8 cellular contexts compared by ENCODE assay signal in the genomic region with DNA sequence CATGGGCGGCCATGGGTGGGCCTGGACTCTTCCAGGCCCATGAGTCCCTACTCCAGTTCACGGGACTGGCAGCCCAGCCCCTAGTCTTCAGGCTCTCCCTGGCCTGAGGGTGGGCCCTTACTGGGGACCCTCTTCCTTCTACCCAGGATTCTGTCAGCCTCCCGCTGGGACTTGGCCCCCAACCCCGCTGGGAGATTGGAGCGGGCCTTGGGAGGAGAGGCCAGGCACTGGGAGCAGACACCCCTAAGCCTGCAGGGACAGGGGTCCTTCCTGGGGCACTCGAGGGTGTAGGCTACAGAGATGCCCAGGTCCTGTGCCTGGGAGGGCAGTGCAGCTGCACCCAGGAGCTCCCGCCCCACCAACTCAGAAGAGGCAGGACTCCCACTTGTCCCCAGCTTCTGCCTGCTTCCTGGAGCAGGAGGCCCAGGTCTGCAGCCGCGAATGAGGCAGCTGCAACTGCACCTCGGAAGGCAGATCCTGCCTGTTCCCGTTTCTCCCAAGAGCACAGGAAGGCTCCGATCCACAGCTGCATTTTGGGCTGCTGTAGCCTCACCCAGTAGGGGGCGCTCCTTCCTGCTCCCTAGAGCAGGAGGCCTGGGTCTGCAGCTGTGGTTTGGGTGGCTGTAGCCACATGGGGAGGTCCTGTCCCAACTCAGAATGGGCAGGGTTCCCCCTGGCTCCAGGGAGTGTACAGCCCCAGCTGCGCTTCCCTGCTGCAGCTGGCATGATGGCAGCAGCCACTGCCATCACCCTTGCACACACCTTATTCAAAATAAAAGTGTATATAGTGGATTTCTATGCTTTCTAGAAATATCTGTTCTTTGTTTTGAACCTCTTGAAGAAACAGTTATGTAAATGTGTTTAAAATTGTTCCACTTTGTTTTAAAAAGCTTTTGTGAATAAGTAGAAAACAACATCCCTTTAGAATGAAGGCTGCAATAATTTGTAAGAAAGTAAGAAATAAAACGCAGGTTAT. TPM values are rescaled to one million over a fixed set of nuclear protein-coding genes. Genes with fewer than 3 reads are reported as not detected.
DNase-seq lines count a peak whose midpoint lies in the region; FAIRE-seq and TF ChIP-seq lines count a peak whose summit lies in the region.

No MANE protein-coding gene starts in this region.

- no peaks in the 10 kb centered on the region for H4K20me1 ChIP-seq in Loucy (ENCODE audit: insufficient read depth, low read length, poor library complexity, severe bottlenecking)

- intact Hi-C loops in vagina (cut with DNase I) = no loop called here

- H3K79me2 ChIP-seq in Loucy (ENCODE audit: insufficient read depth, low read length) = no peaks in the 10 kb centered on the region

- no peak for FAIRE-seq in D721Med (lab: Jason Lieb, UNC)

- no peak overlapping the region for H3K4me2 ChIP-seq in Loucy (ENCODE audit: low read depth, low read length, poor library complexity, severe bottlenecking)

- no peak for DNase-seq in D721Med (ENCODE audit: insufficient read length, low spot score)
- peak; percentile 36 for DNase-seq in activated CD8-positive, alpha-beta memory T cell treated with anti-CD3 and anti-CD28 coated beads, Interleukin-2, amount 50 U/mL, for 4 hours
- DNase-seq in foreskin fibroblast = no peak
- peak; percentile 43 for DNase-seq in stimulated activated CD4-positive, alpha-beta T cell treated with anti-CD3 and anti-CD28 coated beads, Interleukin-12 subunit alpha, Interleukin-12 subunit beta, amount 100 ng/mL, for 4 hours
- DNase-seq in T1000 (lab: John Stamatoyannopoulos, UW) = no peak
- DNase-seq in inferior parietal cortex (ENCODE audit: extremely low spot score) = no peak
- DNase-seq in vagina (ENCODE audit: extremely low spot score in 2 of 2) = no peak

- H3F3A ChIP-seq in Loucy (ENCODE audit: low read depth) = no peaks in the 10 kb centered on the region

- H3K27ac ChIP-seq in vagina = no peak overlapping the region

- H2AFZ ChIP-seq in Loucy (ENCODE audit: low read length) = no peak overlapping the region

- H3K4me3 ChIP-seq in Loucy (ENCODE audit: low read length, poor library complexity, severe bottlenecking) = no peak overlapping the region
- no peak overlapping the region for H3K4me3 ChIP-seq in foreskin fibroblast (ENCODE audit: low read depth in 1 of 2, low read length in 2 of 2)
- no peak overlapping the region for H3K4me3 ChIP-seq in vagina

- TF ChIP-seq CTCF in D721Med (IDR thresholded peaks at IDR 0.05; ENCODE audit: insufficient read depth, missing control alignments) (peak; percentile 55), Loucy (conservative IDR thresholded peaks at IDR 0.05; ENCODE audit: low read length) (peak; percentile 96), foreskin fibroblast (IDR thresholded peaks at IDR 0.05; ENCODE audit: low read depth, low read length) (peak; percentile 35), vagina (IDR thresholded peaks at IDR 0.05) (no peak)

- no peak overlapping the region for H3K9ac ChIP-seq in Loucy (ENCODE audit: low read depth, low read length, poor library complexity, severe bottlenecking)

- H3K9me3 ChIP-seq in Loucy (ENCODE audit: insufficient read depth, low read depth, low read length) (no peaks in the 10 kb centered on the region), vagina (no peaks in the 10 kb centered on the region)

- H3K4me1 ChIP-seq in Loucy (ENCODE audit: insufficient read depth, low read length, poor library complexity, severe bottlenecking) = no peaks in the 10 kb centered on the region
- H3K4me1 ChIP-seq in vagina = peaks cover 11% of the 10 kb centered on the region

- no peaks in the 10 kb centered on the region for H3K27me3 ChIP-seq in Loucy (ENCODE audit: insufficient read depth, low read length, poor library complexity, severe bottlenecking)
- H3K27me3 ChIP-seq in vagina = no peaks in the 10 kb centered on the region

- no peaks in the 10 kb centered on the region for H3K9me2 ChIP-seq in Loucy (replicated peaks; ENCODE audit: low read depth, low read length)

- TF ChIP-seq POLR2A in vagina (IDR thresholded peaks at IDR 0.05) = no peak

- H3K36me3 ChIP-seq in Loucy (ENCODE audit: insufficient read depth, low read length) (no peaks in the 10 kb centered on the region), vagina (no peaks in the 10 kb centered on the region)

RNA-seq across cellular contexts. Expression of a gene that starts 46.8 kb away (rescaled TPM):
- total RNA-seq in vagina = not detected

Comparison
In these comparisons a context has a peak if more than half of its experiments do, and no peak if none do; other contexts are left out.
1. DNase-seq: peak in activated CD8-positive, alpha-beta memory T cell treated with anti-CD3 and anti-CD28 coated beads, Interleukin-2, amount 50 U/mL, for 4 hours (single experiment) and stimulated activated CD4-positive, alpha-beta T cell treated with anti-CD3 and anti-CD28 coated beads, Interleukin-12 subunit alpha, Interleukin-12 subunit beta, amount 100 ng/mL, for 4 hours (single experiment); none in D721Med (single experiment), foreskin fibroblast (0 of 2), T1000 (single experiment), inferior parietal cortex (single experiment) and vagina (0 of 2).
2. CTCF ChIP-seq: peak in D721Med (single experiment), Loucy (single experiment) and foreskin fibroblast (single experiment); none in vagina (0 of 3).